In genomic region chr15:65824031-65824743, GRCh38 we compare ENCODE assay signal across 8 cellular contexts. TPM values are rescaled to one million over a fixed set of nuclear protein-coding genes. Genes with fewer than 3 reads are reported as not detected.
DNase-seq lines count a peak whose midpoint lies in the region; ATAC-seq and TF ChIP-seq lines count a peak whose summit lies in the region.

No MANE protein-coding gene starts in this region.

- no peak overlapping the region for H3K9ac ChIP-seq in Karpas-422 (ENCODE audit: low read length)

- no peak overlapping the region for H3K27ac ChIP-seq in Karpas-422 (ENCODE audit: low read length)
- no peak overlapping the region for H3K27ac ChIP-seq in SJSA1

- peak; percentile 80 for TF ChIP-seq CTCF in epithelial cell of proximal tubule (conservative IDR thresholded peaks at IDR 0.05; ENCODE audit: low read depth, low read length)

- no peaks in the 10 kb centered on the region for H4K20me1 ChIP-seq in Karpas-422 (ENCODE audit: insufficient read depth, low read depth, low read length)

- H3K4me1 ChIP-seq in Karpas-422 (ENCODE audit: low read length): peaks cover 21% of the 10 kb centered on the region
- no peaks in the 10 kb centered on the region for H3K4me1 ChIP-seq in SJSA1 (replicated peaks)

- H3K36me3 ChIP-seq in Karpas-422 (ENCODE audit: insufficient read depth, low read length) (no peaks in the 10 kb centered on the region), SJSA1 (no peaks in the 10 kb centered on the region)

- no peak for ATAC-seq in GM18511 (IDR thresholded peaks at IDR 0.05; ENCODE audit: unreplicated experiment)
- no peak for ATAC-seq in HG02798 (IDR thresholded peaks at IDR 0.05; ENCODE audit: poor library complexity, unreplicated experiment)
- ATAC-seq in GM18517 (IDR thresholded peaks at IDR 0.05; ENCODE audit: unreplicated experiment): no peak

- H3K4me3 ChIP-seq in Karpas-422 (ENCODE audit: low read length) (no peak overlapping the region), SJSA1 (no peak overlapping the region), epithelial cell of proximal tubule (ENCODE audit: low read depth, low read length) (no peak overlapping the region)

- no peaks in the 10 kb centered on the region for H3K9me2 ChIP-seq in Karpas-422 (replicated peaks; ENCODE audit: insufficient read depth, low read length)

- no peak overlapping the region for H3K4me2 ChIP-seq in Karpas-422 (ENCODE audit: low read depth, low read length, poor library complexity, severe bottlenecking)

- DNase-seq in G401 (ENCODE audit: low spot score) (peak; percentile 61), Karpas-422 (peak; percentile 72), SJSA1 (ENCODE audit: low read depth in 1 of 2, low spot score in 2 of 2) (peak; percentile 34 to 48), epithelial cell of proximal tubule (ENCODE audit: low read depth) (no peak), middle frontal gyrus (ENCODE audit: extremely low spot score, low spot score) (peak; percentile 23)

- H2AFZ ChIP-seq in Karpas-422 (ENCODE audit: low read length): no peak overlapping the region; the same call in 1 of the 2 replicates

- H3K79me2 ChIP-seq in Karpas-422 (ENCODE audit: low read length): no peaks in the 10 kb centered on the region

- in situ Hi-C loops in G401 (cut with HindIII; ENCODE audit: low sequenced_read_pairs): no loop called here

- H3K27me3 ChIP-seq in Karpas-422 (ENCODE audit: low read length) (no peaks in the 10 kb centered on the region), SJSA1 (replicated peaks) (no peaks in the 10 kb centered on the region)

- no peaks in the 10 kb centered on the region for H3K9me3 ChIP-seq in Karpas-422 (ENCODE audit: low read length)
- H3K9me3 ChIP-seq in SJSA1 (replicated peaks): no peaks in the 10 kb centered on the region

RNA-seq across cellular contexts. Expression of gene DENND4A, which starts 32.1 kb away (rescaled TPM):
- total RNA-seq in G401 (2014; rRNA removed; shearing (Covaris generic)): 3.8 and 12.2 TPM in 2 replicates
- 34.5 and 62.4 TPM in 2 replicates for total RNA-seq in Karpas-422 (2014; rRNA removed; shearing (Covaris generic); ENCODE audit: low replicate concordance)
- total RNA-seq in SJSA1 (2014; rRNA removed; shearing (Covaris generic)): 3.9 and 8.9 TPM in 2 replicates
- total RNA-seq in epithelial cell of proximal tubule: 5.2 and 9.9 TPM in 2 replicates

RNA-seq across cellular contexts. Expression of gene RAB11A, which starts 45.1 kb away (rescaled TPM):
- 280 and 333 TPM in 2 replicates for total RNA-seq in G401 (2014; rRNA removed; shearing (Covaris generic))
- 187 and 230 TPM in 2 replicates for total RNA-seq in Karpas-422 (2014; rRNA removed; shearing (Covaris generic); ENCODE audit: low replicate concordance)
- 196 and 205 TPM in 2 replicates for total RNA-seq in SJSA1 (2014; rRNA removed; shearing (Covaris generic))
- total RNA-seq in epithelial cell of proximal tubule: 199 and 350 TPM in 2 replicates
